19 cellular contexts compared by ENCODE assay signal in the genomic region with DNA sequence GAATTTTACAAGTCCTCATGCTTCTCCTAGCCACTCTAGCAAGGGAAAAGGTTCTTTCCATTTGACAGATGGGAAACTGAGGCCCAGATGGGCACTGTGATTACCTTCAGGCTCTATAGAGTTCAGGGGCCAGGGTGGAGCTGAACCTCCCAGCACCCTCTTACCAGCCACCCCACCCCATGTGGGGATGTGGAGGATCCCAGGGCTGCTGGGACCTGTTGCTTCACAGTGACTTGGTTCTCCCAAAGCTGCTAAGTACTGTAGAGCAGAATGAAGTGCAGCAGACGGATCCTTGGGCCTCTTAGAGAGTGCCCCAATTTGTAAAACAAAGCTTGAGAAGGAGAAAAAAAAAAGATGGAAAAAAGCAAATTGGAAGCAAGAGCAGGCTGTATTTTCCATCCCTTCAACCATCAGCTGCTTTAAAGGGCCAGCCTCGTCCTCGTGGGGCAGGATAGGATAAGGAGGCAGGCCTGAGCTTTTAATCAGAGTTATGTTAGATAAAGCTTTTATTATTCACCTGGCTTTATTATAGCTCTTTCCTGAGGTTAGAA.
"Had no signal": no experiment of that assay in that cellular context is flagged by ENCODE, and none has a peak within 500 bp of the region (broad histone marks: within the 10 kb centered on the region; RNA-seq: fewer than 3 reads in every experiment).

No MANE protein-coding gene starts in this region.

- H3K27me3 ChIP-seq: dorsolateral prefrontal cortex, right atrium auricular region, sigmoid colon, testis, transverse colon had no signal

- H3K4me1 ChIP-seq: transverse colon had no signal

- H3K27ac Mint-ChIP-seq: stimulated activated naive CD8-positive, alpha-beta T cell treated with anti-CD3 and anti-CD28 coated beads, Interleukin-15, Interleukin-2, amounts not matched to agents 100 ng/mL and 50 ng/mL, for 24 hours had no signal

- H3K27me3 Mint-ChIP-seq: stimulated activated naive CD8-positive, alpha-beta T cell treated with anti-CD3 and anti-CD28 coated beads, Interleukin-15, Interleukin-2, amounts not matched to agents 100 ng/mL and 50 ng/mL, for 24 hours had no signal

- H3K4me2 ChIP-seq: hepatocyte had no signal

- H3K4me1 Mint-ChIP-seq: naive B cell had no signal

- H3K36me3 ChIP-seq: right atrium auricular region, sigmoid colon, transverse colon had no signal

- H3K79me2 ChIP-seq: hepatocyte had no signal

- H3K9me3 ChIP-seq: right atrium auricular region, sigmoid colon, testis, transverse colon had no signal

- H3K27ac ChIP-seq: coronary artery, dorsolateral prefrontal cortex, hepatocyte, right atrium auricular region, sigmoid colon, skin epidermis, testis, transverse colon had no signal

- H3K4me3 ChIP-seq: coronary artery, dorsolateral prefrontal cortex, hepatocyte, lung, right atrium auricular region, sigmoid colon, skin epidermis, testis, transverse colon had no signal

- H3K36me3 Mint-ChIP-seq: naive B cell had no signal

- H3K4me3 Mint-ChIP-seq: naive B cell; stimulated activated naive CD8-positive, alpha-beta T cell treated with anti-CD3 and anti-CD28 coated beads, Interleukin-15, Interleukin-2, amounts not matched to agents 100 ng/mL and 50 ng/mL, for 24 hours had no signal

- ATAC-seq: left colon, left ventricle myocardium superior had no signal

- H3K9me3 Mint-ChIP-seq: naive B cell; stimulated activated naive CD8-positive, alpha-beta T cell treated with anti-CD3 and anti-CD28 coated beads, Interleukin-15, Interleukin-2, amounts not matched to agents 100 ng/mL and 50 ng/mL, for 24 hours had no signal

- H2AFZ ChIP-seq: hepatocyte had no signal

- DNase-seq: dorsolateral prefrontal cortex; effector CD8-positive, alpha-beta T cell; foreskin melanocyte; head of caudate nucleus; left colon; left ventricle myocardium superior; mesenchymal stem cell; naive B cell; posterior cingulate gyrus; sigmoid colon; stimulated activated CD4-positive, alpha-beta T cell treated with anti-CD3 and anti-CD28 coated beads, Interleukin-2, amount 100 ng/mL, for 48 hours; testis; transverse colon had no signal
